ENCODE assay signal across 16 cellular contexts in the genomic region with DNA sequence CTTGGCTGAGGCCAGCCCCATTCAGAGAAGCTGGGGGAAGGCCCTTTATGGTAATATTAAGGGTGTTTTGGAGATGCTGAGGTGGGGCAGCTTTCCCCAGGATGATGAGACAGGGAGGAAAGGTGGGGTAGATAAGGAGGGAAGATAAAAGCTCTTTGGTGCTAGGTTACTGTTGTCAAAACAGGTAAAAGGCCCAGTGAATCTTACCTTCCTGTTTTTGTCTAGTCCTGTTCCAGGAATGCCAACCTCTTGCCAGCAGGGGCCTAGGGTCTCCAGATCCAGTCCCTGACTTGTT. TPM values are rescaled to one million over a fixed set of nuclear protein-coding genes. Genes with fewer than 3 reads are reported as not detected.
A peak's percentile ranks its signal among the peaks of the same experiment; 100 is the strongest.
DNase-seq lines count a peak whose midpoint lies in the region; ATAC-seq and TF ChIP-seq lines count a peak whose summit lies in the region.
"Had no signal": no experiment of that assay in that cellular context is flagged by ENCODE, and none has a peak within 500 bp of the region (broad histone marks: within the 10 kb centered on the region; RNA-seq: fewer than 3 reads in every experiment).

No MANE protein-coding gene starts in this region.

- peak overlapping the region; percentile 9 for H3K27ac Mint-ChIP-seq in stimulated activated naive CD8-positive, alpha-beta T cell treated with anti-CD3 and anti-CD28 coated beads, Interleukin-15, Interleukin-2, amounts not matched to agents 100 ng/mL and 50 ng/mL, for 24 hours
- peak overlapping the region; percentile 71 to 96 for H3K27ac Mint-ChIP-seq in effector memory CD8-positive, alpha-beta T cell
- peak overlapping the region; percentile 70 for H3K27ac Mint-ChIP-seq in type B pancreatic cell

- no peaks in the 10 kb centered on the region for H3K27me3 Mint-ChIP-seq in stimulated activated naive CD8-positive, alpha-beta T cell treated with anti-CD3 and anti-CD28 coated beads, Interleukin-15, Interleukin-2, amounts not matched to agents 100 ng/mL and 50 ng/mL, for 24 hours
- H3K27me3 Mint-ChIP-seq in effector memory CD8-positive, alpha-beta T cell, result no peaks in the 10 kb centered on the region
- H3K27me3 Mint-ChIP-seq in type B pancreatic cell, result no peaks in the 10 kb centered on the region

- no peak overlapping the region for H3K4me3 Mint-ChIP-seq in stimulated activated naive CD8-positive, alpha-beta T cell treated with anti-CD3 and anti-CD28 coated beads, Interleukin-15, Interleukin-2, amounts not matched to agents 100 ng/mL and 50 ng/mL, for 24 hours
- H3K4me3 Mint-ChIP-seq in effector memory CD8-positive, alpha-beta T cell, result peak overlapping the region; percentile 23 to 86
- no peak overlapping the region for H3K4me3 Mint-ChIP-seq in type B pancreatic cell

- no peaks in the 10 kb centered on the region for H3K36me3 Mint-ChIP-seq in stimulated activated naive CD8-positive, alpha-beta T cell treated with anti-CD3 and anti-CD28 coated beads, Interleukin-15, Interleukin-2, amounts not matched to agents 100 ng/mL and 50 ng/mL, for 24 hours (ENCODE audit: low read depth)
- peaks cover 9% of the 10 kb centered on the region for H3K36me3 Mint-ChIP-seq in effector memory CD8-positive, alpha-beta T cell (ENCODE audit: insufficient read depth)
- peaks cover 5% of the 10 kb centered on the region for H3K36me3 Mint-ChIP-seq in type B pancreatic cell

- ATAC-seq in stimulated activated naive CD8-positive, alpha-beta T cell treated with anti-CD3 and anti-CD28 coated beads, Interleukin-15, Interleukin-2, amounts not matched to agents 100 U/mL and 50 U/mL, for 24 hours, result no peak
- no peak for ATAC-seq in effector memory CD8-positive, alpha-beta T cell (replicated peaks)
- ATAC-seq in left cardiac atrium, result no peak
- ATAC-seq: right cardiac atrium had no signal

- no peak for TF ChIP-seq CTCF in type B pancreatic cell (conservative IDR thresholded peaks at IDR 0.05)

- no peaks in the 10 kb centered on the region for H3K9me3 Mint-ChIP-seq in stimulated activated naive CD8-positive, alpha-beta T cell treated with anti-CD3 and anti-CD28 coated beads, Interleukin-15, Interleukin-2, amounts not matched to agents 100 ng/mL and 50 ng/mL, for 24 hours
- no peaks in the 10 kb centered on the region for H3K9me3 Mint-ChIP-seq in effector memory CD8-positive, alpha-beta T cell
- H3K9me3 Mint-ChIP-seq in type B pancreatic cell, result no peaks in the 10 kb centered on the region

- peaks cover 28% of the 10 kb centered on the region for H3K4me1 Mint-ChIP-seq in stimulated activated naive CD8-positive, alpha-beta T cell treated with anti-CD3 and anti-CD28 coated beads, Interleukin-15, Interleukin-2, amounts not matched to agents 100 ng/mL and 50 ng/mL, for 24 hours (ENCODE audit: low read depth)
- peaks cover 34 to 37% of the 10 kb centered on the region in 2 donors for H3K4me1 Mint-ChIP-seq in effector memory CD8-positive, alpha-beta T cell (ENCODE audit: low read depth in 2 of 2)
- peaks cover 9% of the 10 kb centered on the region for H3K4me1 Mint-ChIP-seq in type B pancreatic cell (ENCODE audit: unreplicated experiment)

- no peak for DNase-seq in stimulated activated naive CD8-positive, alpha-beta T cell treated with anti-CD3 and anti-CD28 coated beads, Interleukin-15, Interleukin-2, amounts not matched to agents 100 U/mL and 50 U/mL, for 24 hours
- peak; percentile 19 for DNase-seq in activated effector memory CD4-positive, alpha-beta T cell treated with Interleukin-2 at 50 U/mL for 16 hours
- DNase-seq in effector memory CD8-positive, alpha-beta T cell, result no peak
- DNase-seq in type B pancreatic cell (ENCODE audit: extremely low spot score, unreplicated experiment) (no peak), NCI-H1436 treated with DMSO at 0.1 percent for 48 hours (lab: John Stamatoyannopoulos, UW) (no peak), left cardiac atrium (no peak), AML-193 (lab: John Stamatoyannopoulos, UW) (no peak)
- DNase-seq: NCI-H187, occipital lobe, SIG-M5 had no signal

- intact Hi-C loops in left cardiac atrium (cut with DNase I), result no loop called here

RNA-seq across cellular contexts. Expression of gene CCL27, which starts 0.8 kb away (rescaled TPM):
- total RNA-seq in type B pancreatic cell (ENCODE audit: low replicate concordance) (0.43 and 1.1 TPM in 2 replicates), left cardiac atrium (not detected)
- total RNA-seq: fibroblast of villous mesenchyme had no signal

RNA-seq across cellular contexts. Expression of gene IL11RA, which starts 11.3 kb away (rescaled TPM):
- 10.8 and 53.8 TPM in 2 replicates for total RNA-seq in type B pancreatic cell (ENCODE audit: low replicate concordance)
- total RNA-seq in left cardiac atrium, result 10 to 100 TPM; 38.3 to 51.0 TPM

RNA-seq across cellular contexts. Expression of gene GALT, which starts 16.8 kb away (rescaled TPM):
- total RNA-seq in type B pancreatic cell (ENCODE audit: low replicate concordance) (48.8 and 70.5 TPM in 2 replicates), left cardiac atrium (10 to 100 TPM; 36.9 to 37.9 TPM)

RNA-seq across cellular contexts. Expression of gene SIGMAR1, which starts 25.7 kb away (rescaled TPM):
- 59.0 and 79.7 TPM in 2 replicates for total RNA-seq in type B pancreatic cell (ENCODE audit: low replicate concordance)
- total RNA-seq in left cardiac atrium, result 10 to 100 TPM; 31.8 to 33.3 TPM

RNA-seq across cellular contexts. Expression of gene CCL19, which starts 27.8 kb away (rescaled TPM):
- total RNA-seq in type B pancreatic cell (ENCODE audit: low replicate concordance) (not detected in 2 replicates), left cardiac atrium (10 to 100 TPM in 1 of 2 donors, 1 to 10 TPM in 1; 8.0 to 13.4 TPM)
- total RNA-seq: activated CD8-positive, alpha-beta memory T cell treated with anti-CD3 and anti-CD28 coated beads for 36 hours; fibroblast of villous mesenchyme; mononuclear cell; NCI-H460; occipital lobe had no signal

Comparison
In these comparisons a context has a peak if more than half of its experiments do, and no peak if none do; other contexts are left out.
1. H3K27ac Mint-ChIP-seq: peak in every context shown above with its lines; median percentile 84 in effector memory CD8-positive, alpha-beta T cell; 70 in type B pancreatic cell; 9 in stimulated activated naive CD8-positive, alpha-beta T cell treated with anti-CD3 and anti-CD28 coated beads, Interleukin-15, Interleukin-2, amounts not matched to agents 100 ng/mL and 50 ng/mL, for 24 hours.
2. H3K4me3 Mint-ChIP-seq: peak in effector memory CD8-positive, alpha-beta T cell (2 of 2); none in stimulated activated naive CD8-positive, alpha-beta T cell treated with anti-CD3 and anti-CD28 coated beads, Interleukin-15, Interleukin-2, amounts not matched to agents 100 ng/mL and 50 ng/mL, for 24 hours (single experiment) and type B pancreatic cell (single experiment).